Comparison of ENCODE assay signal across 21 cellular contexts in the genomic region with DNA sequence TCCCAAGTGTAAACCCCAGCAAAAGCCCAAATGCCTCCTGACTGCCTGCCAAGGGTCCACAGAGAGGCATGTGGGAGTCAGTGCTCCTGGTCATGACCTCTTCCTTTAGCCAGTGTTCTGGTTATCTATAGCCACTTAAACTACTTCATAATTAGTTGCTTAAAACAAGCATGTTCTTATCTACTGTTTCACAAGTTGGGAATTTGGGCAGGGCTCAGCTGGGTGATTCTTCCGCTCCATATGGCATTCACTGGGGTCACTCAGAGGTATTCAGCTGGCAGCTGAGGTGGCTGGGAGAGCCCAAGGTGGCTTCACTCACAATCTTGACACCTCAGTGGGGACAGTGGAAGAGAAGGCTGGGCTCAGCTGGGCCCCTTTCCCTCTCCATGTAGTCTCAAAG.
A peak's percentile ranks its signal among the peaks of the same experiment; 100 is the strongest.
DNase-seq lines count a peak whose midpoint lies in the region; TF ChIP-seq lines count a peak whose summit lies in the region.
"Had no signal": no experiment of that assay in that cellular context is flagged by ENCODE, and none has a peak within 500 bp of the region (broad histone marks: within the 10 kb centered on the region; RNA-seq: fewer than 3 reads in every experiment).

No MANE protein-coding gene starts in this region.

- H3K4me1 ChIP-seq in HEK293 (ENCODE audit: control insufficient read depth, insufficient read depth, low read length): no peaks in the 10 kb centered on the region
- peaks cover under 1% of the 10 kb centered on the region for H3K4me1 ChIP-seq in adipocyte (ENCODE audit: control insufficient read depth, insufficient read depth, low read length)

- CTCF ChIA-PET in HEK293 (lab: Yijun Ruan, JAX): interaction anchor here (0.6 kb wide), 1 partner anchor 199 kb away, joined by 3 read pairs; no protein-coding TSS in a partner anchor

- H3K4me3 Mint-ChIP-seq in CD14-positive monocyte: no peak overlapping the region
- H3K4me3 Mint-ChIP-seq: CD8-positive, alpha-beta T cell had no signal

- no peaks in the 10 kb centered on the region for H3K27me3 ChIP-seq in adipocyte (replicated peaks; ENCODE audit: control insufficient read depth, insufficient read depth, low read length)

- no peaks in the 10 kb centered on the region for H3K36me3 ChIP-seq in HEK293 (ENCODE audit: control insufficient read depth in 2 of 2, insufficient read depth in 1 of 2, low read length in 2 of 2)
- H3K36me3 ChIP-seq in adipocyte (ENCODE audit: control insufficient read depth, insufficient read depth, low read length, severe bottlenecking): no peaks in the 10 kb centered on the region
- H3K36me3 ChIP-seq: HAP-1 had no signal

- H3K4me1 Mint-ChIP-seq in CD14-positive monocyte: peaks cover 16% of the 10 kb centered on the region

- H3K9me3 ChIP-seq in HEK293 (ENCODE audit: control insufficient read depth, insufficient read depth, low read depth, low read length) (no peaks in the 10 kb centered on the region), adipocyte (ENCODE audit: control insufficient read depth, low read length) (peaks cover 23% of the 10 kb centered on the region)
- H3K9me3 ChIP-seq: HAP-1 had no signal

- intact Hi-C loops in CD14-positive monocyte (cut with micrococcal nuclease): no loop called here

- H3K27ac Mint-ChIP-seq in CD14-positive monocyte: peak overlapping the region in 1 of 7 donors; percentile 15
- H3K27ac Mint-ChIP-seq: CD8-positive, alpha-beta T cell had no signal

- TF ChIP-seq CTCF in HEK293 (tag by site-specific recombination; IDR thresholded peaks at IDR 0.05): no peak
- no peak for TF ChIP-seq CTCF in coronary artery (IDR thresholded peaks at IDR 0.05)
- TF ChIP-seq CTCF in CD14-positive monocyte (IDR thresholded peaks at IDR 0.05): no peak

- H3K9ac ChIP-seq in adipocyte (ENCODE audit: low read length): no peak overlapping the region

- POLR2A ChIA-PET in HEK293 (lab: Yijun Ruan, JAX): no interaction called here

- peak; percentile 18 for DNase-seq in activated CD8-positive, alpha-beta memory T cell treated with anti-CD3 and anti-CD28 coated beads, Interleukin-2, amount 50 U/mL, for 48 hours
- DNase-seq in activated CD8-positive, alpha-beta memory T cell treated with anti-CD3 and anti-CD28 coated beads for 24 hours: no peak
- DNase-seq in adipocyte (ENCODE audit: low read depth): no peak
- DNase-seq in coronary artery (ENCODE audit: low spot score): peak; percentile 53
- DNase-seq in GDM1 (lab: John Stamatoyannopoulos, UW): no peak
- DNase-seq in NCI-H1105 (lab: John Stamatoyannopoulos, UW): no peak
- DNase-seq in CD14-positive monocyte (ENCODE audit: low spot score): no peak
- DNase-seq: AML-193, DMS 273 treated with DMSO at 0.1 percent for 48 hours, DMS53, DND-41, EL, IMR-90, KBM-7 had no signal

- H3K4me3 ChIP-seq in HEK293 (ENCODE audit: low read depth, low read length): no peak overlapping the region
- H3K4me3 ChIP-seq in adipocyte (ENCODE audit: low read length): peak overlapping the region; percentile 41
- no peak overlapping the region for H3K4me3 ChIP-seq in coronary artery
- H3K4me3 ChIP-seq: A549, HAP-1 had no signal

- peaks cover 0 to 9% (median 3%) of the 10 kb centered on the region in 3 donors for H3K27me3 Mint-ChIP-seq in CD14-positive monocyte (ENCODE audit: low read depth in 3 of 3)

- H3K27ac ChIP-seq in HEK293 (ENCODE audit: extremely low read depth, low read depth, low read length) (no peak overlapping the region), coronary artery (no peak overlapping the region)
- H3K27ac ChIP-seq: 22Rv1, A549, C4-2B, HL-60 had no signal

- H3K36me3 Mint-ChIP-seq in CD14-positive monocyte: no peaks in the 10 kb centered on the region
- H3K36me3 Mint-ChIP-seq: CD8-positive, alpha-beta T cell had no signal

- H3K9me3 Mint-ChIP-seq in CD14-positive monocyte: peaks cover 9 to 25% (median 15%) of the 10 kb centered on the region in 7 donors

TF ChIP-seq in HEK293, 187 proteins besides CTCF, POLR2A, EP300 and RAD21:
- TF ChIP-seq SETDB1 (IDR thresholded peaks at IDR 0.05; ENCODE audit: insufficient read length, low read length) (peak; percentile 75), ZNF660 (tag by site-specific recombination; IDR thresholded peaks at IDR 0.05) (no peak)
TF ChIP-seq in HEK293: peak in this region for 1.

Comparison
In these comparisons a context has a peak if more than half of its experiments do, and no peak if none do; other contexts are left out.
1. DNase-seq: peak in activated CD8-positive, alpha-beta memory T cell treated with anti-CD3 and anti-CD28 coated beads, Interleukin-2, amount 50 U/mL, for 48 hours (single experiment) and coronary artery (single experiment); none in activated CD8-positive, alpha-beta memory T cell treated with anti-CD3 and anti-CD28 coated beads for 24 hours (single experiment), adipocyte (single experiment), GDM1 (single experiment), NCI-H1105 (single experiment) and CD14-positive monocyte (single experiment).